Comparison of ENCODE assay signal across 17 cellular contexts in genomic region chr9:93595861-93596365, GRCh38.
A peak's percentile ranks its signal among the peaks of the same experiment; 100 is the strongest.
DNase-seq lines count a peak whose midpoint lies in the region; ATAC-seq and TF ChIP-seq lines count a peak whose summit lies in the region.
"Had no signal": no experiment of that assay in that cellular context is flagged by ENCODE, and none has a peak within 500 bp of the region (broad histone marks: within the 10 kb centered on the region; RNA-seq: fewer than 3 reads in every experiment).

No MANE protein-coding gene starts in this region.

- H3K9me3 Mint-ChIP-seq in nephron progenitor cell = no peaks in the 10 kb centered on the region

- peak; percentile 38 for DNase-seq in activated CD8-positive, alpha-beta memory T cell treated with anti-CD3 and anti-CD28 coated beads, Interleukin-2, amount 50 U/mL, for 48 hours
- DNase-seq in activated CD8-positive, alpha-beta memory T cell treated with anti-CD3 and anti-CD28 coated beads for 24 hours = no peak
- DNase-seq in coronary artery (ENCODE audit: low spot score) (peak; percentile 29), nephron progenitor cell (no peak), GM03348 (ENCODE audit: low spot score) (no peak), NCI-H1092 treated with DMSO at 0.1 percent for 48 hours (lab: John Stamatoyannopoulos, UW) (no peak)
- no peak for DNase-seq in stimulated activated CD4-positive, alpha-beta T cell treated with anti-CD3 and anti-CD28 coated beads, Interleukin-4, amount 100 ng/mL, for 24 hours
- DNase-seq: DMS79 treated with DMSO at 0.1 percent for 48 hours, NCI-H1092, NCI-H1694, NCI-H2107, NCI-H226, OCI-M1 had no signal

- H3K4me1 Mint-ChIP-seq in nephron progenitor cell = peaks cover 63% of the 10 kb centered on the region

- peaks cover 6% of the 10 kb centered on the region for H3K27me3 Mint-ChIP-seq in nephron progenitor cell (ENCODE audit: low read depth, poor library complexity)

- H3K36me3 Mint-ChIP-seq in nephron progenitor cell (ENCODE audit: low read depth) = peaks cover 4% of the 10 kb centered on the region

- H3K27ac ChIP-seq in coronary artery = no peak overlapping the region
- H3K27ac ChIP-seq: KMS-11, RWPE1 had no signal

- TF ChIP-seq CTCF in coronary artery (IDR thresholded peaks at IDR 0.05) (no peak), nephron progenitor cell (IDR thresholded peaks at IDR 0.05) (no peak)

- no peak overlapping the region for H3K4me3 ChIP-seq in coronary artery

- H3K27ac Mint-ChIP-seq in nephron progenitor cell = peak overlapping the region; percentile 73

- ATAC-seq in HG02623 (IDR thresholded peaks at IDR 0.05; ENCODE audit: unreplicated experiment) = no peak

- H3K4me3 Mint-ChIP-seq in nephron progenitor cell = no peak overlapping the region
- H3K4me3 Mint-ChIP-seq: CD14-positive monocyte had no signal

Comparison
In these comparisons a context has a peak if more than half of its experiments do, and no peak if none do; other contexts are left out.
1. DNase-seq: peak in activated CD8-positive, alpha-beta memory T cell treated with anti-CD3 and anti-CD28 coated beads, Interleukin-2, amount 50 U/mL, for 48 hours (single experiment) and coronary artery (single experiment); none in activated CD8-positive, alpha-beta memory T cell treated with anti-CD3 and anti-CD28 coated beads for 24 hours (single experiment), nephron progenitor cell (single experiment), GM03348 (single experiment), NCI-H1092 treated with DMSO at 0.1 percent for 48 hours (single experiment) and stimulated activated CD4-positive, alpha-beta T cell treated with anti-CD3 and anti-CD28 coated beads, Interleukin-4, amount 100 ng/mL, for 24 hours (single experiment).